In genomic region chr1:19391596-19391981, GRCh38 we compare ENCODE assay signal across 1 cellular context.
TF ChIP-seq lines count a peak whose summit lies in the region.

No MANE protein-coding gene starts in this region.

TF ChIP-seq in WTC11, 78 proteins besides CTCF, POLR2A, EP300 and RAD21 (continued from another document):
- no peak for TF ChIP-seq IRF2 (CRISPR knock-in tag; IDR thresholded peaks at IDR 0.05; ENCODE audit: borderline replicate concordance, low read depth)
TF ChIP-seq in WTC11: peak in this region for 0.
